18 cellular contexts compared by ENCODE assay signal in genomic region chr10:3975016-3975415, GRCh38.
DNase-seq lines count a peak whose midpoint lies in the region; ATAC-seq and TF ChIP-seq lines count a peak whose summit lies in the region.
"Had no signal": no experiment of that assay in that cellular context is flagged by ENCODE, and none has a peak within 500 bp of the region (broad histone marks: within the 10 kb centered on the region; RNA-seq: fewer than 3 reads in every experiment).

No MANE protein-coding gene starts in this region.

- H3K9ac ChIP-seq in trophoblast cell (ENCODE audit: low read length) (no peak overlapping the region), mammary epithelial cell (ENCODE audit: insufficient read depth, low read length) (no peak overlapping the region)

- H3K27ac Mint-ChIP-seq in WTC11: no peak overlapping the region
- H3K27ac Mint-ChIP-seq: HFFc6 had no signal

- no peak overlapping the region for H2BK120ac ChIP-seq in trophoblast cell (ENCODE audit: insufficient read depth, low read length, poor library complexity)

- ATAC-seq in Right ventricle myocardium inferior: peak; percentile 89
- ATAC-seq in WTC11: peak; percentile 58; the same call in 1 of the 2 replicates
- no peak for ATAC-seq in GM21576 (IDR thresholded peaks at IDR 0.05; ENCODE audit: unreplicated experiment)
- ATAC-seq: A549, K562 had no signal

- no CpG with 5 or more reads among the region's 9 CpGs for WGBS in trophoblast cell (ENCODE audit: extremely low coverage, insufficient coverage, insufficient read length)
- WGBS in mammary epithelial cell (ENCODE audit: low coverage, missing lambda C conversion rate): 94% methylated on average over 5 of the region's 9 CpGs

- H2BK5ac ChIP-seq in trophoblast cell (ENCODE audit: low read depth, low read length, poor library complexity): no peak overlapping the region

- no peak overlapping the region for H4K12ac ChIP-seq in trophoblast cell (ENCODE audit: low read depth, low read length)

- H3K14ac ChIP-seq in trophoblast cell (ENCODE audit: low read length): no peak overlapping the region

- H3K27ac ChIP-seq in right atrium auricular region (no peak overlapping the region), left ventricle myocardium inferior (replicated peaks) (peak overlapping the region; percentile 57), trophoblast cell (ENCODE audit: low read depth, low read length) (no peak overlapping the region), mammary epithelial cell (ENCODE audit: insufficient read depth, low read depth, low read length) (no peak overlapping the region)
- H3K27ac ChIP-seq: A549 had no signal

- H2AFZ ChIP-seq in trophoblast cell (ENCODE audit: insufficient read depth, low read length, poor library complexity) (no peak overlapping the region), mammary epithelial cell (ENCODE audit: low read depth, low read length) (no peak overlapping the region)

- dilution Hi-C loops in mammary epithelial cell (cut with HindIII; ENCODE audit: low sequenced_read_pairs): no loop called here

- H3K9me3 ChIP-seq in right atrium auricular region (no peaks in the 10 kb centered on the region), left ventricle myocardium inferior (replicated peaks) (peaks cover 6% of the 10 kb centered on the region), trophoblast cell (ENCODE audit: insufficient read depth, low read depth, low read length) (no peaks in the 10 kb centered on the region), mammary epithelial cell (replicated peaks; ENCODE audit: insufficient read depth, low read length) (no peaks in the 10 kb centered on the region)
- H3K9me3 ChIP-seq: A549 had no signal

- TF ChIP-seq CTCF in right atrium auricular region (IDR thresholded peaks at IDR 0.05) (no peak), WTC11 (IDR thresholded peaks at IDR 0.05) (no peak), left ventricle myocardium inferior (IDR thresholded peaks at IDR 0.05; ENCODE audit: borderline replicate concordance) (no peak), mammary epithelial cell (conservative IDR thresholded peaks at IDR 0.05 in 1 of 2, IDR thresholded peaks at IDR 0.05 in 1 of 2; ENCODE audit: extremely low read depth in 1 of 2, insufficient read depth in 1 of 2, low read depth in 1 of 2, low read length in 2 of 2) (no peak)

- H3K4me1 Mint-ChIP-seq in WTC11: peaks cover 8% of the 10 kb centered on the region; the same call in 1 of the 2 replicates

- H3K79me2 ChIP-seq in trophoblast cell (ENCODE audit: control insufficient read depth, insufficient read depth, low read length, poor library complexity): no peaks in the 10 kb centered on the region
- H3K79me2 ChIP-seq in mammary epithelial cell (ENCODE audit: insufficient read depth, low read length): no peaks in the 10 kb centered on the region

- H3K23ac ChIP-seq in trophoblast cell (ENCODE audit: low read length): no peak overlapping the region

- H3K36me3 Mint-ChIP-seq in WTC11: peaks cover 3% of the 10 kb centered on the region; the same call in 1 of the 2 replicates
- H3K36me3 Mint-ChIP-seq: CD8-positive, alpha-beta memory T cell had no signal

- intact Hi-C loops in Right ventricle myocardium inferior (cut with DNase I) (no loop called here), left ventricle myocardium inferior (cut with micrococcal nuclease) (no loop called here), mammary epithelial cell (cut with micrococcal nuclease) (no loop called here)

- no peak overlapping the region for H3K4me3 Mint-ChIP-seq in WTC11
- H3K4me3 Mint-ChIP-seq: HFFc6 had no signal

- H4K20me1 ChIP-seq in mammary epithelial cell (ENCODE audit: insufficient read depth, low read length): no peaks in the 10 kb centered on the region

- H3K4me2 ChIP-seq in trophoblast cell (ENCODE audit: low read length) (no peak overlapping the region), mammary epithelial cell (ENCODE audit: insufficient read depth, low read depth, low read length) (no peak overlapping the region)
- H3K4me2 ChIP-seq: A549 had no signal

- H3K79me1 ChIP-seq in trophoblast cell (ENCODE audit: low read length): peaks cover 8% of the 10 kb centered on the region

- no peak overlapping the region for H3K18ac ChIP-seq in trophoblast cell (ENCODE audit: low read length)

- H3K4me1 ChIP-seq in right atrium auricular region (no peaks in the 10 kb centered on the region), left ventricle myocardium inferior (no peaks in the 10 kb centered on the region), trophoblast cell (ENCODE audit: control insufficient read depth in 1 of 2, insufficient read depth in 2 of 2, low read length in 2 of 2) (peaks cover 10 to 12% of the 10 kb centered on the region in 2 experiments), mammary epithelial cell (ENCODE audit: insufficient read depth, low read length) (peaks cover 16% of the 10 kb centered on the region)
- H3K4me1 ChIP-seq: A549 had no signal

- in situ Hi-C loops in mammary epithelial cell (cut with MboI; ENCODE audit: low sequenced_read_pairs in 2 of 2): no loop called here

- POLR2A ChIA-PET in WTC11 (lab: Charles Lee): no interaction called here

- H3K27me3 ChIP-seq in right atrium auricular region: no peaks in the 10 kb centered on the region
- H3K27me3 ChIP-seq in left ventricle myocardium inferior (ENCODE audit: low read depth): no peaks in the 10 kb centered on the region
- no peaks in the 10 kb centered on the region for H3K27me3 ChIP-seq in trophoblast cell (ENCODE audit: insufficient read depth, low read length)
- H3K27me3 ChIP-seq in mammary epithelial cell (ENCODE audit: insufficient read depth, low read length): no peaks in the 10 kb centered on the region

- H4K91ac ChIP-seq in trophoblast cell (ENCODE audit: low read depth, low read length): peak overlapping the region; percentile 4

- H3K9me3 Mint-ChIP-seq in WTC11: peaks cover 4% of the 10 kb centered on the region
- H3K9me3 Mint-ChIP-seq: CD8-positive, alpha-beta memory T cell; HFFc6 had no signal

- H3K4me3 ChIP-seq in right atrium auricular region: no peak overlapping the region
- H3K4me3 ChIP-seq in left ventricle myocardium inferior: no peak overlapping the region
- H3K4me3 ChIP-seq in trophoblast cell (ENCODE audit: low read depth, low read length): no peak overlapping the region
- H3K4me3 ChIP-seq in mammary epithelial cell (replicated peaks in 1 of 3; ENCODE audit: insufficient read depth in 1 of 3, low read depth in 2 of 3, low read length in 3 of 3): no peak overlapping the region
- H3K4me3 ChIP-seq: A549, K562 had no signal

- H3K36me3 ChIP-seq in right atrium auricular region: no peaks in the 10 kb centered on the region
- H3K36me3 ChIP-seq in left ventricle myocardium inferior: no peaks in the 10 kb centered on the region
- H3K36me3 ChIP-seq in trophoblast cell (ENCODE audit: control insufficient read depth in 1 of 2, insufficient read depth in 2 of 2, low read length in 2 of 2): no peaks in the 10 kb centered on the region
- H3K36me3 ChIP-seq in mammary epithelial cell (ENCODE audit: insufficient read depth, low read length): no peaks in the 10 kb centered on the region

- DNase-seq in Right ventricle myocardium inferior (ENCODE audit: missing footprints) (no peak), right atrium auricular region (ENCODE audit: low spot score) (no peak), WTC11 (ENCODE audit: low spot score) (no peak), left ventricle myocardium inferior (peak; percentile 41), trophoblast cell (no peak), dedifferentiated amniotic fluid mesenchymal stem cell (ENCODE audit: extremely low spot score) (no peak), mammary epithelial cell (no peak)
- DNase-seq: DMS79, HFFc6, NCI-H1105 treated with DMSO at 0.1 percent for 48 hours, NCI-H1694, NCI-H510A, NCI-H774, SIG-M5 had no signal

- CTCF ChIA-PET in WTC11 (lab: Charles Lee): interaction anchor here (1.1 to 1.3 kb wide), 2 partner anchors 15 to 176 kb away, joined by 3 read pairs; no protein-coding TSS in a partner anchor
- CTCF ChIA-PET in mammary epithelial cell (lab: Charles Lee; ENCODE audit: low non-redundant PET): no interaction called here

- H2BK12ac ChIP-seq in trophoblast cell (ENCODE audit: low read length): no peak overlapping the region

- no peak overlapping the region for H2AK5ac ChIP-seq in trophoblast cell (ENCODE audit: low read length)

- no peaks in the 10 kb centered on the region for H3K27me3 Mint-ChIP-seq in WTC11 (ENCODE audit: low read depth)
- H3K27me3 Mint-ChIP-seq: CD8-positive, alpha-beta memory T cell had no signal

- H3K4ac ChIP-seq in trophoblast cell (ENCODE audit: low read depth, low read length): no peak overlapping the region

- no TSS peak for BruUV-seq in mammary epithelial cell (replicated peaks; lab: Mats Ljungman, UMichigan)

- H4K8ac ChIP-seq in trophoblast cell (ENCODE audit: low read depth, low read length): no peak overlapping the region

TF ChIP-seq in WTC11, 78 proteins besides CTCF, POLR2A, EP300 and RAD21 (continues in another document):
- TF ChIP-seq OVOL2 (CRISPR knock-in tag; IDR thresholded peaks at IDR 0.05; ENCODE audit: borderline replicate concordance) (no peak), CDX4 (CRISPR knock-in tag; IDR thresholded peaks at IDR 0.05; ENCODE audit: borderline replicate concordance) (no peak), FOXJ3 (CRISPR knock-in tag; IDR thresholded peaks at IDR 0.05; ENCODE audit: borderline replicate concordance) (no peak), ZNF671 (CRISPR knock-in tag; IDR thresholded peaks at IDR 0.05) (no peak), ELF4 (CRISPR knock-in tag; IDR thresholded peaks at IDR 0.05; ENCODE audit: low read depth) (no peak)
- TF ChIP-seq, protein P1, sequence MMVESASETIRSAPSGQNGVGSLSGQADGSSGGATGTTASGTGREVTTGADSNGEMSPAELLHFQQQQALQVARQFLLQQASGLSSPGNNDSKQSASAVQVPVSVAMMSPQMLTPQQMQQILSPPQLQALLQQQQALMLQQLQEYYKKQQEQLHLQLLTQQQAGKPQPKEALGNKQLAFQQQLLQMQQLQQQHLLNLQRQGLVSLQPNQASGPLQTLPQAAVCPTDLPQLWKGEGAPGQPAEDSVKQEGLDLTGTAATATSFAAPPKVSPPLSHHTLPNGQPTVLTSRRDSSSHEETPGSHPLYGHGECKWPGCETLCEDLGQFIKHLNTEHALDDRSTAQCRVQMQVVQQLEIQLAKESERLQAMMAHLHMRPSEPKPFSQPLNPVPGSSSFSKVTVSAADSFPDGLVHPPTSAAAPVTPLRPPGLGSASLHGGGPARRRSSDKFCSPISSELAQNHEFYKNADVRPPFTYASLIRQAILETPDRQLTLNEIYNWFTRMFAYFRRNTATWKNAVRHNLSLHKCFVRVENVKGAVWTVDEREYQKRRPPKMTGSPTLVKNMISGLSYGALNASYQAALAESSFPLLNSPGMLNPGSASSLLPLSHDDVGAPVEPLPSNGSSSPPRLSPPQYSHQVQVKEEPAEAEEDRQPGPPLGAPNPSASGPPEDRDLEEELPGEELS (CRISPR knock-in tag; IDR thresholded peaks at IDR 0.05): no peak
